ENCODE assay signal across 31 cellular contexts in the genomic region with DNA sequence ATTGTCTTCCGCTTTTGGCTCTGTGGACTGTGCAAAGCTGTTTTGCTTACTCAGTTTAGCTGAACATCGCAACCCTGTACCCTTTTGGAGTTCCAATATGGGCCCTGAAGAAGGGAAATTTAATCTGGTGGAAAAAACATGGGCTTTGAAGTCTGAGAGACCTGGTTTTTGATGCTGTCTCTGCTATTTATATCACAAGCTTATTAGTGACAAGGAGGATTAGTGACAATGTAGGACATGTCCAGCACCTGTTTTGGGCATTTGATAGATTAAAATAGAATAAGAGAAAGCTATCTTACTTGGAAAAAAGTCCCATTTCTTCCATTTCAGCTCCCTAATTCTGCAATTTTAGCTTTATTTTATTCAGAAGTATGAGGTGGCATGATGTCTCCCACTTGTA.
"Had no signal": no experiment of that assay in that cellular context is flagged by ENCODE, and none has a peak within 500 bp of the region (broad histone marks: within the 10 kb centered on the region; RNA-seq: fewer than 3 reads in every experiment).

No MANE protein-coding gene starts in this region.

- H2AFZ ChIP-seq: PC-9 had no signal

- H3K27ac ChIP-seq: brain microvascular endothelial cell, PC-9, VCaP had no signal

- H3K4me2 ChIP-seq: PC-9 had no signal

- H3K4me3 ChIP-seq: K562, PC-9 had no signal

- DNase-seq: activated CD4-positive, alpha-beta memory T cell treated with anti-CD3 and anti-CD28 coated beads, Interleukin-2, amount 10 ng/mL, durations not matched to agents 7 days and 5 days; activated CD4-positive, alpha-beta T cell treated with anti-CD3 and anti-CD28 coated beads for 1 hour; activated CD4-positive, alpha-beta T cell treated with anti-CD3 and anti-CD28 coated beads for 48 hours; activated CD4-positive, CD25-positive, alpha-beta regulatory T cell; activated CD8-positive, alpha-beta memory T cell treated with anti-CD3 and anti-CD28 coated beads for 24 hours; activated CD8-positive, alpha-beta memory T cell treated with anti-CD3 and anti-CD28 coated beads, Interleukin-2, amount 10 ng/mL, durations not matched to agents 7 days and 5 days; activated CD8-positive, alpha-beta memory T cell treated with anti-CD3 and anti-CD28 coated beads, Interleukin-2, amount 50 U/mL, for 48 hours; activated effector memory CD4-positive, alpha-beta T cell treated with Interleukin-2 at 50 U/mL for 16 hours; activated naive CD4-positive, alpha-beta T cell treated with anti-CD3 and anti-CD28 coated beads, Interleukin-2, amount 10 ng/mL, durations not matched to agents 7 days and 5 days; activated naive CD8-positive, alpha-beta T cell treated with anti-CD3 and anti-CD28 coated beads for 36 hours; activated T-cell treated with anti-CD3 and anti-CD28 coated beads, Interleukin-2, amount 50 U/mL, for 48 hours; amniotic stem cell; aorta; brain microvascular endothelial cell; Karpas-422; NCI-H1105 treated with DMSO at 0.1 percent for 48 hours; NCI-H1436; NCI-H1694; NCI-H1930; NCI-H2081 treated with DMSO at 0.1 percent for 48 hours; NCI-H226; NCI-H526 treated with DMSO at 0.1 percent for 48 hours; NCI-H774; PC-9; Right ventricle myocardium superior; SW 1271; T-helper 1 cell; T-helper 2 cell; T-helper 9 cell had no signal

- H3K36me3 ChIP-seq: brain microvascular endothelial cell had no signal

- H3K27me3 ChIP-seq: brain microvascular endothelial cell had no signal
